8 cellular contexts compared by ENCODE assay signal in genomic region chr14:24093901-24094838, GRCh38. TPM values are rescaled to one million over a fixed set of nuclear protein-coding genes. Genes with fewer than 3 reads are reported as not detected.
A peak's percentile ranks its signal among the peaks of the same experiment; 100 is the strongest.
DNase-seq lines count a peak whose midpoint lies in the region; ATAC-seq and TF ChIP-seq lines count a peak whose summit lies in the region.

PCK2 (plus strand) TSS chr14:24094311; CDS start chr14:24094406, 95 bp downstream.

- peak within 1 kb of the TSS; percentile 98 to 100 for H3K9ac ChIP-seq in colonic mucosa (ENCODE audit: low read depth in 2 of 2, low read length in 2 of 2)

- H3K4me3 ChIP-seq in AG04450 (ENCODE audit: low read depth, low read length) (peak within 1 kb of the TSS; percentile 83), colonic mucosa (peak within 1 kb of the TSS; percentile 97)

- H3K36me3 Mint-ChIP-seq in activated CD4-positive, alpha-beta T cell treated with anti-CD3 and anti-CD28 coated beads for 36 hours (ENCODE audit: low read depth): peaks cover 23% of the 10 kb centered on the region

- H3K9me3 ChIP-seq in AG04450 (ENCODE audit: control insufficient read depth, insufficient read depth, low read length): no peaks in the 10 kb centered on the region; the same call in 1 of the 2 replicates
- no peaks in the 10 kb centered on the region for H3K9me3 ChIP-seq in colonic mucosa

- peak within 1 kb of the TSS; percentile 85 for H3K4me3 Mint-ChIP-seq in activated CD4-positive, alpha-beta T cell treated with anti-CD3 and anti-CD28 coated beads for 36 hours

- H3K4me1 ChIP-seq in colonic mucosa: peaks cover 8% of the 10 kb centered on the region

- TF ChIP-seq CTCF in AG04450 (IDR thresholded peaks at IDR 0.05; ENCODE audit: low read depth, low read length): no peak
- TF ChIP-seq CTCF in colonic mucosa (IDR thresholded peaks at IDR 0.05): no peak

- POLR2A ChIA-PET in AG04450 (lab: Yijun Ruan, JAX): interaction anchor here (0.5 to 3.1 kb wide), 7 partner anchors 8 to 61 kb away, joined by 3 to 36 read pairs (median 4); partner anchors contain the start of genes DCAF11 and NRL
- POLR2A ChIA-PET in activated CD4-positive, alpha-beta T cell treated with anti-CD3 and anti-CD28 coated beads for 36 hours (lab: Charles Lee): interaction anchor here (0.6 to 2.9 kb wide), 11 partner anchors 12 to 105 kb away, joined by 3 to 13 read pairs (median 5); partner anchors contain the start of genes DCAF11, DHRS4L2, EMC9 and IRF9

- peak within 1 kb of the TSS; percentile 95 for H3K27ac Mint-ChIP-seq in activated CD4-positive, alpha-beta T cell treated with anti-CD3 and anti-CD28 coated beads for 36 hours

- ATAC-seq in GM19023 (IDR thresholded peaks at IDR 0.05; ENCODE audit: unreplicated experiment) (peak; percentile 51), HG03280 (IDR thresholded peaks at IDR 0.05; ENCODE audit: unreplicated experiment) (peak; percentile 55)
- ATAC-seq in activated CD4-positive, alpha-beta T cell treated with anti-CD3 and anti-CD28 coated beads for 36 hours: peak; percentile 87

- peaks cover 10% of the 10 kb centered on the region for H3K36me3 ChIP-seq in colonic mucosa

- CTCF ChIA-PET in AG04450 (lab: Charles Lee): interaction anchor here (0.6 to 9.9 kb wide), 8 partner anchors 12 to 534 kb away, joined by 3 to 212 read pairs (median 7); partner anchors contain the start of genes DCAF11 and NRL
- CTCF ChIA-PET in activated CD4-positive, alpha-beta T cell treated with anti-CD3 and anti-CD28 coated beads for 36 hours (lab: Charles Lee): interaction anchor here (0.8 to 12.4 kb wide), 9 partner anchors 13 to 79 kb away, joined by 3 to 189 read pairs (median 4); partner anchors contain the start of genes DCAF11, IRF9 and NRL

- no peaks in the 10 kb centered on the region for H3K27me3 ChIP-seq in AG04450 (ENCODE audit: control insufficient read depth, insufficient read depth, low read length)
- H3K27me3 ChIP-seq in colonic mucosa: no peaks in the 10 kb centered on the region

- DNase-seq in AG04450 (ENCODE audit: low read depth, low spot score) (peak; percentile 73), NCI-H510A (lab: John Stamatoyannopoulos, UW) (peak; percentile 93), colonic mucosa (peak; percentile 96), left kidney (ENCODE audit: low read depth, low spot score) (peak; percentile 97)
- DNase-seq in activated CD4-positive, alpha-beta T cell treated with anti-CD3 and anti-CD28 coated beads for 36 hours: peak; percentile 95
- DNase-seq in stimulated activated CD4-positive, alpha-beta T cell treated with anti-CD3 and anti-CD28 coated beads, Interleukin-2, amount 100 ng/mL, for 48 hours: peak; percentile 83 to 86

- H3K9me3 Mint-ChIP-seq in activated CD4-positive, alpha-beta T cell treated with anti-CD3 and anti-CD28 coated beads for 36 hours (ENCODE audit: low read depth): no peaks in the 10 kb centered on the region

- peaks cover 26% of the 10 kb centered on the region for H3K4me1 Mint-ChIP-seq in activated CD4-positive, alpha-beta T cell treated with anti-CD3 and anti-CD28 coated beads for 36 hours

- no peaks in the 10 kb centered on the region for H3K27me3 Mint-ChIP-seq in activated CD4-positive, alpha-beta T cell treated with anti-CD3 and anti-CD28 coated beads for 36 hours

- intact Hi-C loops in activated CD4-positive, alpha-beta T cell treated with anti-CD3 and anti-CD28 coated beads for 36 hours (cut with DNase I, micrococcal nuclease): loop anchor here (1.0 to 5.0 kb wide), 13 partner anchors 13 to 527 kb away; partner anchors contain the start of genes DCAF11 (in 2 of the 2), DHRS4L2 (in 2 of the 2), NRL (in 2 of the 2) and AP1G2 (in 1 of the 2)
- intact Hi-C loops in colonic mucosa (cut with DNase I): no loop called here

- H3K27ac ChIP-seq in AG04450 (ENCODE audit: low read depth, low read length): peak within 1 kb of the TSS; percentile 68
- H3K27ac ChIP-seq in colonic mucosa: peak within 1 kb of the TSS; percentile 99

RNA-seq across cellular contexts. Expression of gene PCK2, which starts in this region (rescaled TPM):
- 47.0 and 59.9 TPM in 2 replicates for polyA plus RNA-seq in AG04450 (2011; rRNA removed)
- 69.2 and 97.4 TPM in 2 replicates for polyA minus RNA-seq in AG04450 (2011; rRNA and poly(A)+ RNA removed)
- total RNA-seq in activated CD4-positive, alpha-beta T cell treated with anti-CD3 and anti-CD28 coated beads for 36 hours: 100 to 1,000 TPM; 101 to 115 TPM
- 100 to 1,000 TPM; 133 to 173 TPM for total RNA-seq in colonic mucosa

Comparison
In these comparisons a context has a peak if more than half of its experiments do, and no peak if none do; other contexts are left out.
1. Peak in every context shown above with its lines: DNase-seq, ATAC-seq, H3K4me3 ChIP-seq and H3K27ac ChIP-seq.